Comparison of ENCODE assay signal across 11 cellular contexts in genomic region chr1:32223683-32224082, GRCh38. TPM values are rescaled to one million over a fixed set of nuclear protein-coding genes. Genes with fewer than 3 reads are reported as not detected.
DNase-seq lines count a peak whose midpoint lies in the region; TF ChIP-seq lines count a peak whose summit lies in the region.
"Had no signal": no experiment of that assay in that cellular context is flagged by ENCODE, and none has a peak within 500 bp of the region (broad histone marks: within the 10 kb centered on the region; RNA-seq: fewer than 3 reads in every experiment).

No MANE protein-coding gene starts in this region.

- H3K36me3 ChIP-seq in DOHH2 (ENCODE audit: control insufficient read depth, low read length) (peaks cover 53% of the 10 kb centered on the region), OCI-LY3 (replicated peaks; ENCODE audit: low read depth, low read length) (peaks cover 8% of the 10 kb centered on the region)

- H3K36me3 Mint-ChIP-seq in osteocyte (ENCODE audit: unreplicated experiment) = peaks cover 28% of the 10 kb centered on the region

- TF ChIP-seq CTCF in DOHH2 (IDR thresholded peaks at IDR 0.05; ENCODE audit: low read depth, low read length, poor library complexity, severe bottlenecking) (no peak), OCI-LY3 (IDR thresholded peaks at IDR 0.05; ENCODE audit: low read depth, low read length) (no peak), osteocyte (IDR thresholded peaks at IDR 0.05) (no peak), lower leg skin (IDR thresholded peaks at IDR 0.05) (no peak)

- H3K9me3 Mint-ChIP-seq in osteocyte (ENCODE audit: unreplicated experiment) = no peaks in the 10 kb centered on the region

- H3K9ac ChIP-seq in OCI-LY3 (ENCODE audit: low read length) = no peak overlapping the region

- H3K27ac ChIP-seq in DOHH2 (ENCODE audit: low read depth, low read length) (no peak overlapping the region), OCI-LY3 (ENCODE audit: low read length) (no peak overlapping the region)

- no peaks in the 10 kb centered on the region for H3K9me2 ChIP-seq in DOHH2 (replicated peaks; ENCODE audit: control insufficient read depth, low read length)

- no peaks in the 10 kb centered on the region for H3K27me3 Mint-ChIP-seq in osteocyte (ENCODE audit: unreplicated experiment)

- intact Hi-C loops in lower leg skin (cut with DNase I; ENCODE audit: low total_unique reads) = no loop called here

- H3K4me2 ChIP-seq in DOHH2 (ENCODE audit: low read length) (peak overlapping the region; percentile 76), OCI-LY3 (ENCODE audit: low read length) (peak overlapping the region; percentile 77; the same call in 1 of the 2 replicates)

- peak overlapping the region; percentile 99 for H3K4me3 ChIP-seq in DOHH2 (ENCODE audit: low read length)
- peak overlapping the region; percentile 87; the same call in 1 of the 2 replicates for H3K4me3 ChIP-seq in OCI-LY3 (ENCODE audit: low read length)
- H3K4me3 ChIP-seq in lower leg skin (ENCODE audit: low read depth, poor library complexity, severe bottlenecking) = no peak overlapping the region

- peak overlapping the region; percentile 47 for H3K27ac Mint-ChIP-seq in osteocyte (ENCODE audit: unreplicated experiment)

- H3K4me1 Mint-ChIP-seq in osteocyte (ENCODE audit: unreplicated experiment) = peaks cover 24% of the 10 kb centered on the region

- H3K4me3 Mint-ChIP-seq in osteocyte (ENCODE audit: unreplicated experiment) = peak overlapping the region; percentile 95

- H3K27me3 ChIP-seq in DOHH2 (ENCODE audit: control insufficient read depth, low read length) = no peaks in the 10 kb centered on the region
- no peaks in the 10 kb centered on the region for H3K27me3 ChIP-seq in OCI-LY3 (ENCODE audit: low read depth, low read length)

- DNase-seq in dermis blood vessel endothelial cell (peak; percentile 84), osteocyte (ENCODE audit: extremely low spot score, unreplicated experiment) (no peak), DMS53 (lab: John Stamatoyannopoulos, UW) (no peak), HCEC 1CT (no peak), lower leg skin (ENCODE audit: low spot score in 2 of 2) (no peak), iPS-NIHi11 (ENCODE audit: low spot score) (no peak)
- DNase-seq: effector CD8-positive, alpha-beta T cell; NCI-H1417 had no signal

- 0 out of 2 replicates have a peak, but pooled peaks cover 2% of the 10 kb centered on the region for H3F3A ChIP-seq in DOHH2 (ENCODE audit: control insufficient read depth, insufficient read depth)

- peaks cover 30% of the 10 kb centered on the region for H3K4me1 ChIP-seq in DOHH2 (ENCODE audit: control insufficient read depth, low read length)
- peaks cover 11% of the 10 kb centered on the region for H3K4me1 ChIP-seq in OCI-LY3 (ENCODE audit: low read length)

- H3K9me3 ChIP-seq in DOHH2 (ENCODE audit: control insufficient read depth, insufficient read depth, low read length) (no peaks in the 10 kb centered on the region), OCI-LY3 (ENCODE audit: insufficient read depth, low read length) (no peaks in the 10 kb centered on the region)

- TF ChIP-seq POLR2A in lower leg skin (IDR thresholded peaks at IDR 0.05) = no peak

- peaks cover 42% of the 10 kb centered on the region for H3K79me2 ChIP-seq in DOHH2 (ENCODE audit: control insufficient read depth, low read length)
- peaks cover 21% of the 10 kb centered on the region for H3K79me2 ChIP-seq in OCI-LY3 (ENCODE audit: low read length)

- H4K20me1 ChIP-seq in DOHH2 (ENCODE audit: control insufficient read depth, insufficient read depth, low read depth, low read length) (no peaks in the 10 kb centered on the region), OCI-LY3 (ENCODE audit: insufficient read depth, low read length) (no peaks in the 10 kb centered on the region)

- WGBS in lower leg skin, 2 donors = 72 to 80% methylated on average over 2 to 3 of the region's 3 CpGs

- no peak overlapping the region for H2AFZ ChIP-seq in OCI-LY3 (ENCODE audit: low read depth, low read length)

RNA-seq across cellular contexts. Expression of gene EIF3I, which starts 1.5 kb away (rescaled TPM):
- total RNA-seq in dermis blood vessel endothelial cell (339 and 353 TPM in 2 replicates), osteocyte (159 and 163 TPM in 2 replicates), lower leg skin (100 to 1,000 TPM; 128 to 189 (median 169) TPM)

RNA-seq across cellular contexts. Expression of gene TMEM234, which starts 1.5 kb away (rescaled TPM):
- 9.2 and 12.3 TPM in 2 replicates for total RNA-seq in dermis blood vessel endothelial cell
- total RNA-seq in osteocyte = 27.9 and 30.7 TPM in 2 replicates
- 10 to 100 TPM in 2 of 4 donors, 1 to 10 TPM in 2; 2.7 to 14.8 (median 9.0) TPM for total RNA-seq in lower leg skin

RNA-seq across cellular contexts. Expression of gene DCDC2B, which starts 14.8 kb away (rescaled TPM):
- not detected in 2 replicates for total RNA-seq in dermis blood vessel endothelial cell
- not detected in 2 replicates for total RNA-seq in osteocyte
- total RNA-seq in lower leg skin = not detected
- total RNA-seq: omental fat pad had no signal

RNA-seq across cellular contexts. Expression of gene IQCC, which starts 18.2 kb away (rescaled TPM):
- 1.0 and 1.2 TPM in 2 replicates for total RNA-seq in dermis blood vessel endothelial cell
- total RNA-seq in osteocyte = 3.0 and 3.1 TPM in 2 replicates
- total RNA-seq in lower leg skin = 1 to 10 TPM; 3.4 to 6.5 (median 4.7) TPM

RNA-seq across cellular contexts. Expression of gene CCDC28B, which starts 23.3 kb away (rescaled TPM):
- 10.8 and 16.8 TPM in 2 replicates for total RNA-seq in dermis blood vessel endothelial cell
- total RNA-seq in osteocyte = 24.0 and 29.9 TPM in 2 replicates
- total RNA-seq in lower leg skin = 1 to 10 TPM; 2.0 to 3.6 (median 3.3) TPM
